ENCODE assay signal across 1 cellular context in the genomic region with DNA sequence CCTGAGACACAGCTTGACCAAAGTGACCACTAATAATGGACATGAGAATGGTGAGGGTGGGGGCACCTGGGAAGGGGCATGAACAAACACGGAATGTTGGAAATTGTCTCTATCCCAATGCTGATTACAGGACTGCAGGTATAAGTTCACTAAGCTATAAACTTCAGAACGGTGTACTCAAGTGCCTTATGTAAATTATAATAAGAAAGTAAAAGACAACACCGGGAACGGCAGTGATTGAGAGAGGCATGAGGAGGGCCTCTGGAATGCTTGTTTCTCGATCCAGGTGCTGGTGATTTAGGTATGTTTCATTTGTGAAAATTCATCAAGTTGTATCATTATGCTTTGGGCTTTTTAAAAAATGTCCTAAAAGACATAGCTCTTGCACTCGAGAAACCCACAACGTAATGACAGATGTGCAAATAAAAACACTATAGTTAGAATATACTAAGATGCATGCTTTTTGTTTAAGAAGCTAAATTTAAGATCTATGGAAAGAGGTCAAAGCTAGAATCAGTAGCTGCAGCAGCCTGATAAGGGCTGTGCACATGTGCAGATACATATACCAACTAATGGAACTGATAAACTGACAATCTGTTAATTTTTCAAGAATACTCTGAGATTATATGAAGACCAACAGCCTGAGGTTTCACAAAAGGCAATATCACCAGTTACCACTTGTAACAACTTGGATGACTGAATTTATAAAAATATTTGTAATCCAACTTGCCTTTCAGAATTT.
TF ChIP-seq lines count a peak whose summit lies in the region.

No MANE protein-coding gene starts in this region.

TF ChIP-seq in K562, 482 proteins besides CTCF, POLR2A, EP300 and RAD21:
- TF ChIP-seq ETS2 (tag; IDR thresholded peaks at IDR 0.05; ENCODE audit: borderline replicate concordance, poor library complexity, severe bottlenecking) (no peak), SMAD2 (IDR thresholded peaks at IDR 0.05; ENCODE audit: low read depth, low read length) (no peak), RERE (CRISPR knock-in tag; IDR thresholded peaks at IDR 0.05; ENCODE audit: borderline replicate concordance) (no peak), PML (IDR thresholded peaks at IDR 0.05; ENCODE audit: low read length) (peak; percentile 37; the same call in 1 of the 2 replicates), KDM5B (IDR thresholded peaks at IDR 0.05; ENCODE audit: insufficient replicate concordance, low read depth, low read length) (no peak), CBFA2T2 (conservative IDR thresholded peaks at IDR 0.05) (peak; percentile 51), TAL1 (IDR thresholded peaks at IDR 0.05) (peak; percentile 63), HDAC8 (tag; IDR thresholded peaks at IDR 0.05) (no peak), KDM1A (IDR thresholded peaks at IDR 0.05) (peak; percentile 14 to 41; a peak in 2 of 4 replicates), BHLHE40 (IDR thresholded peaks at IDR 0.05; ENCODE audit: low read length) (0 out of 2 replicates have a peak, but pooled peaks have one; percentile 29), MEIS2 (IDR thresholded peaks at IDR 0.05; ENCODE audit: partially characterized antibody) (peak; percentile 16), ETV1 (tag; conservative IDR thresholded peaks at IDR 0.05; ENCODE audit: low read depth) (no peak), ZNF212 (CRISPR knock-in tag; IDR thresholded peaks at IDR 0.05) (no peak), STAT5A (IDR thresholded peaks at IDR 0.05; ENCODE audit: borderline replicate concordance, low read length) (no peak), TEAD4 (IDR thresholded peaks at IDR 0.05; ENCODE audit: low read length) (peak; percentile 76), TEAD4 (CRISPR knock-in tag; IDR thresholded peaks at IDR 0.05; ENCODE audit: borderline replicate concordance) (no peak), CBFA2T3 (IDR thresholded peaks at IDR 0.05) (peak; percentile 74), NCOR1 (IDR thresholded peaks at IDR 0.05) (peak; percentile 23; the same call in 1 of the 2 replicates), TCF3 (CRISPR knock-in tag; IDR thresholded peaks at IDR 0.05) (peak; percentile 64), RCOR1 (IDR thresholded peaks at IDR 0.05; ENCODE audit: borderline replicate concordance in 1 of 2, low read depth in 2 of 2, low read length in 2 of 2) (peak in 1 of 2 experiments; percentile 58; a peak in 1 of 4 replicates), ARID1B (IDR thresholded peaks at IDR 0.05) (peak; percentile 63), GTF3C2 (IDR thresholded peaks at IDR 0.05; ENCODE audit: borderline replicate concordance, extremely low read depth, insufficient read length) (no peak)
